8 cellular contexts compared by ENCODE assay signal in genomic region chr3:129793947-129794318, GRCh38.
DNase-seq lines count a peak whose midpoint lies in the region; ATAC-seq and TF ChIP-seq lines count a peak whose summit lies in the region.

No MANE protein-coding gene starts in this region.

- H3K4me1 Mint-ChIP-seq in activated CD8-positive, alpha-beta memory T cell treated with anti-CD3 and anti-CD28 coated beads, Interleukin-2, amount 10 ng/mL, durations not matched to agents 7 days and 5 days = peaks cover 15% of the 10 kb centered on the region

- H3K36me3 ChIP-seq in Karpas-422 (ENCODE audit: insufficient read depth, low read length) (no peaks in the 10 kb centered on the region), breast epithelium (no peaks in the 10 kb centered on the region)

- H3K27ac ChIP-seq in Karpas-422 (ENCODE audit: low read length) (peak overlapping the region; percentile 84), breast epithelium (peak overlapping the region; percentile 66 to 83)

- H4K20me1 ChIP-seq in Karpas-422 (ENCODE audit: insufficient read depth, low read depth, low read length) = no peaks in the 10 kb centered on the region

- H3K27me3 ChIP-seq in Karpas-422 (ENCODE audit: low read length) = no peaks in the 10 kb centered on the region
- no peaks in the 10 kb centered on the region for H3K27me3 ChIP-seq in breast epithelium

- H3K36me3 Mint-ChIP-seq in activated CD8-positive, alpha-beta memory T cell treated with anti-CD3 and anti-CD28 coated beads, Interleukin-2, amount 10 ng/mL, durations not matched to agents 7 days and 5 days = no peaks in the 10 kb centered on the region

- no peaks in the 10 kb centered on the region for H3K9me3 ChIP-seq in Karpas-422 (ENCODE audit: low read length)
- H3K9me3 ChIP-seq in breast epithelium = no peaks in the 10 kb centered on the region

- H3K9ac ChIP-seq in Karpas-422 (ENCODE audit: low read length) = peak overlapping the region; percentile 73

- H3K27ac Mint-ChIP-seq in activated CD8-positive, alpha-beta memory T cell treated with anti-CD3 and anti-CD28 coated beads, Interleukin-2, amount 10 ng/mL, durations not matched to agents 7 days and 5 days = no peak overlapping the region

- no peak overlapping the region for H2AFZ ChIP-seq in Karpas-422 (ENCODE audit: low read length)

- no peak for TF ChIP-seq POLR2A in breast epithelium (IDR thresholded peaks at IDR 0.05)

- peaks cover 61% of the 10 kb centered on the region for H3K4me1 ChIP-seq in Karpas-422 (ENCODE audit: low read length)
- H3K4me1 ChIP-seq in breast epithelium = peaks cover 0 to 13% of the 10 kb centered on the region in 2 donors

- H3K27me3 Mint-ChIP-seq in activated CD8-positive, alpha-beta memory T cell treated with anti-CD3 and anti-CD28 coated beads, Interleukin-2, amount 10 ng/mL, durations not matched to agents 7 days and 5 days = no peaks in the 10 kb centered on the region

- peaks cover 94% of the 10 kb centered on the region for H3K79me2 ChIP-seq in Karpas-422 (ENCODE audit: low read length)

- CTCF ChIA-PET in activated CD8-positive, alpha-beta memory T cell treated with anti-CD3 and anti-CD28 coated beads, Interleukin-2, amount 10 ng/mL, durations not matched to agents 7 days and 5 days (lab: Charles Lee) = no interaction called here

- peak; percentile 7 for DNase-seq in AG20443 (ENCODE audit: low spot score)
- DNase-seq in Karpas-422 = peak; percentile 69
- no peak for DNase-seq in breast epithelium (ENCODE audit: low spot score in 2 of 2)
- peak; percentile 67 for DNase-seq in medulla oblongata (ENCODE audit: extremely low spot score)
- DNase-seq in activated CD8-positive, alpha-beta memory T cell treated with anti-CD3 and anti-CD28 coated beads, Interleukin-2, amount 10 ng/mL, durations not matched to agents 7 days and 5 days = no peak
- no peak for DNase-seq in GM19240 (ENCODE audit: insufficient read length, low spot score)

- no peaks in the 10 kb centered on the region for H3K9me2 ChIP-seq in Karpas-422 (replicated peaks; ENCODE audit: insufficient read depth, low read length)

- H3K4me3 ChIP-seq in Karpas-422 (ENCODE audit: low read length) (peak overlapping the region; percentile 60), breast epithelium (peak overlapping the region in 2 of 3 donors; percentile 30 to 54)

- no peak overlapping the region for H3K4me3 Mint-ChIP-seq in activated CD8-positive, alpha-beta memory T cell treated with anti-CD3 and anti-CD28 coated beads, Interleukin-2, amount 10 ng/mL, durations not matched to agents 7 days and 5 days

- H3K4me2 ChIP-seq in Karpas-422 (ENCODE audit: low read depth, low read length, poor library complexity, severe bottlenecking) = peak overlapping the region; percentile 95

- intact Hi-C loops in breast epithelium (cut with DNase I; ENCODE audit: low total_unique reads) = loop anchor here (5.0 kb wide), 1 partner anchor 83 kb away; no protein-coding TSS in a partner anchor

- no peak for TF ChIP-seq CTCF in breast epithelium (IDR thresholded peaks at IDR 0.05)

- H3K9me3 Mint-ChIP-seq in activated CD8-positive, alpha-beta memory T cell treated with anti-CD3 and anti-CD28 coated beads, Interleukin-2, amount 10 ng/mL, durations not matched to agents 7 days and 5 days (ENCODE audit: low read depth) = no peaks in the 10 kb centered on the region

- ATAC-seq in GM19395 (IDR thresholded peaks at IDR 0.05; ENCODE audit: unreplicated experiment) (no peak), GM18870 (IDR thresholded peaks at IDR 0.05; ENCODE audit: unreplicated experiment) (no peak)
- no peak for ATAC-seq in activated CD8-positive, alpha-beta memory T cell treated with anti-CD3 and anti-CD28 coated beads, Interleukin-2, amount 10 ng/mL, durations not matched to agents 7 days and 5 days

Comparison
In these comparisons a context has a peak if more than half of its experiments do, and no peak if none do; other contexts are left out.
1. DNase-seq: peak in AG20443 (single experiment), Karpas-422 (single experiment) and medulla oblongata (single experiment); none in breast epithelium (0 of 2), activated CD8-positive, alpha-beta memory T cell treated with anti-CD3 and anti-CD28 coated beads, Interleukin-2, amount 10 ng/mL, durations not matched to agents 7 days and 5 days (single experiment) and GM19240 (single experiment).